Comparison of ENCODE assay signal across 1 cellular context in the genomic region with DNA sequence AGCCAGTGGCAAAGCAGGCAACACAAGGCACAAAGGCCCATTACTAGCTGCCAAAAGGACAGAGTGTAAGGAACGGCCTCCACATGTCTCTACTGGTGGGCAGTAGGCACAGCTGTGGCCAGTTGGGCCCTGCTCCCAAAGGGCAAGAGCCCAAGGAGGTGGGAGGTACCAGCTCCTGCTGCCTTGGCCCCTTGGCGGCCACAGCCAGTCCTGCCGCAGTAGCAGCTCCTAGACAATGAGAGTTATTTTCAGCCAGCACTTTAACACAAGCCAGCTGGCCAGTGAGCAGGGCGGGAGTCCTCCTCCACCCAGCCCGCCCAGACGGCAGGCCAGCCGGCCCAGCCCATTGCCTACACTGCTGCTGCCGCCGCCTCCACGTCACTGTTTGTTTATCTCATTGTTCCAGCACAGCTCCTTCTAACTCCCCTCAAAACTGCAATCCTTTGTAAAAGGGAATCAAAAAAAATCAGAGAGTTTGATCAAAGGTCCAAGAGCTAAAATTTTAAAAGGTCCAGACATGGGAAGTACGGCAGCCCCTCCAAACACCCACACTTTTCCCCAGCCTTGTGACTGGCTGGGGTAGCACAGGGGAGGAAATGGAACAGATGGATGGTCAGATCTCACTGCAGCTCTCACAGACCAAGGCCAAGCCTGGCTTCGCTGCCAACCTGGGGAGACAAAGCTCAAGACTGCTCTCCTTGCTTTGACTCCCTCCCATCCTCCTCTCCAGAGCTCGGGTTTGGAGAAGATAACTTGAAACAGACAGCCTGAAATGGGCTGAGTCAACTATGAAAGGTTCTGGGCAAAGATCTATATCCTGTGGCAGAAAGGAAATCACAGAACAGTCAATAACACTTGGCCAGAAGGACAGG.
TF ChIP-seq lines count a peak whose summit lies in the region.

No MANE protein-coding gene starts in this region.

TF ChIP-seq in K562, 482 proteins besides CTCF, POLR2A, EP300 and RAD21 (continues in another document):
- TF ChIP-seq, protein P1, sequence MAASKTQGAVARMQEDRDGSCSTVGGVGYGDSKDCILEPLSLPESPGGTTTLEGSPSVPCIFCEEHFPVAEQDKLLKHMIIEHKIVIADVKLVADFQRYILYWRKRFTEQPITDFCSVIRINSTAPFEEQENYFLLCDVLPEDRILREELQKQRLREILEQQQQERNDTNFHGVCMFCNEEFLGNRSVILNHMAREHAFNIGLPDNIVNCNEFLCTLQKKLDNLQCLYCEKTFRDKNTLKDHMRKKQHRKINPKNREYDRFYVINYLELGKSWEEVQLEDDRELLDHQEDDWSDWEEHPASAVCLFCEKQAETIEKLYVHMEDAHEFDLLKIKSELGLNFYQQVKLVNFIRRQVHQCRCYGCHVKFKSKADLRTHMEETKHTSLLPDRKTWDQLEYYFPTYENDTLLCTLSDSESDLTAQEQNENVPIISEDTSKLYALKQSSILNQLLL (CRISPR knock-in tag; IDR thresholded peaks at IDR 0.05; ENCODE audit: borderline replicate concordance): no peak
- no peak for TF ChIP-seq ZNF75A (CRISPR knock-in tag; IDR thresholded peaks at IDR 0.05)
- no peak for TF ChIP-seq CBFB (CRISPR knock-in tag; IDR thresholded peaks at IDR 0.05)
- TF ChIP-seq ZNF143 (CRISPR knock-in tag; IDR thresholded peaks at IDR 0.05): no peak
- TF ChIP-seq YY1 (IDR thresholded peaks at IDR 0.05; ENCODE audit: borderline replicate concordance in 1 of 3, control insufficient read depth in 1 of 3, extremely low read depth in 1 of 3, insufficient read depth in 3 of 3, insufficient read length in 1 of 3, insufficient replicate concordance in 2 of 3, low read depth in 1 of 3, low read length in 2 of 3): peak in 1 of 3 experiments; percentile 6
- TF ChIP-seq, protein P2, sequence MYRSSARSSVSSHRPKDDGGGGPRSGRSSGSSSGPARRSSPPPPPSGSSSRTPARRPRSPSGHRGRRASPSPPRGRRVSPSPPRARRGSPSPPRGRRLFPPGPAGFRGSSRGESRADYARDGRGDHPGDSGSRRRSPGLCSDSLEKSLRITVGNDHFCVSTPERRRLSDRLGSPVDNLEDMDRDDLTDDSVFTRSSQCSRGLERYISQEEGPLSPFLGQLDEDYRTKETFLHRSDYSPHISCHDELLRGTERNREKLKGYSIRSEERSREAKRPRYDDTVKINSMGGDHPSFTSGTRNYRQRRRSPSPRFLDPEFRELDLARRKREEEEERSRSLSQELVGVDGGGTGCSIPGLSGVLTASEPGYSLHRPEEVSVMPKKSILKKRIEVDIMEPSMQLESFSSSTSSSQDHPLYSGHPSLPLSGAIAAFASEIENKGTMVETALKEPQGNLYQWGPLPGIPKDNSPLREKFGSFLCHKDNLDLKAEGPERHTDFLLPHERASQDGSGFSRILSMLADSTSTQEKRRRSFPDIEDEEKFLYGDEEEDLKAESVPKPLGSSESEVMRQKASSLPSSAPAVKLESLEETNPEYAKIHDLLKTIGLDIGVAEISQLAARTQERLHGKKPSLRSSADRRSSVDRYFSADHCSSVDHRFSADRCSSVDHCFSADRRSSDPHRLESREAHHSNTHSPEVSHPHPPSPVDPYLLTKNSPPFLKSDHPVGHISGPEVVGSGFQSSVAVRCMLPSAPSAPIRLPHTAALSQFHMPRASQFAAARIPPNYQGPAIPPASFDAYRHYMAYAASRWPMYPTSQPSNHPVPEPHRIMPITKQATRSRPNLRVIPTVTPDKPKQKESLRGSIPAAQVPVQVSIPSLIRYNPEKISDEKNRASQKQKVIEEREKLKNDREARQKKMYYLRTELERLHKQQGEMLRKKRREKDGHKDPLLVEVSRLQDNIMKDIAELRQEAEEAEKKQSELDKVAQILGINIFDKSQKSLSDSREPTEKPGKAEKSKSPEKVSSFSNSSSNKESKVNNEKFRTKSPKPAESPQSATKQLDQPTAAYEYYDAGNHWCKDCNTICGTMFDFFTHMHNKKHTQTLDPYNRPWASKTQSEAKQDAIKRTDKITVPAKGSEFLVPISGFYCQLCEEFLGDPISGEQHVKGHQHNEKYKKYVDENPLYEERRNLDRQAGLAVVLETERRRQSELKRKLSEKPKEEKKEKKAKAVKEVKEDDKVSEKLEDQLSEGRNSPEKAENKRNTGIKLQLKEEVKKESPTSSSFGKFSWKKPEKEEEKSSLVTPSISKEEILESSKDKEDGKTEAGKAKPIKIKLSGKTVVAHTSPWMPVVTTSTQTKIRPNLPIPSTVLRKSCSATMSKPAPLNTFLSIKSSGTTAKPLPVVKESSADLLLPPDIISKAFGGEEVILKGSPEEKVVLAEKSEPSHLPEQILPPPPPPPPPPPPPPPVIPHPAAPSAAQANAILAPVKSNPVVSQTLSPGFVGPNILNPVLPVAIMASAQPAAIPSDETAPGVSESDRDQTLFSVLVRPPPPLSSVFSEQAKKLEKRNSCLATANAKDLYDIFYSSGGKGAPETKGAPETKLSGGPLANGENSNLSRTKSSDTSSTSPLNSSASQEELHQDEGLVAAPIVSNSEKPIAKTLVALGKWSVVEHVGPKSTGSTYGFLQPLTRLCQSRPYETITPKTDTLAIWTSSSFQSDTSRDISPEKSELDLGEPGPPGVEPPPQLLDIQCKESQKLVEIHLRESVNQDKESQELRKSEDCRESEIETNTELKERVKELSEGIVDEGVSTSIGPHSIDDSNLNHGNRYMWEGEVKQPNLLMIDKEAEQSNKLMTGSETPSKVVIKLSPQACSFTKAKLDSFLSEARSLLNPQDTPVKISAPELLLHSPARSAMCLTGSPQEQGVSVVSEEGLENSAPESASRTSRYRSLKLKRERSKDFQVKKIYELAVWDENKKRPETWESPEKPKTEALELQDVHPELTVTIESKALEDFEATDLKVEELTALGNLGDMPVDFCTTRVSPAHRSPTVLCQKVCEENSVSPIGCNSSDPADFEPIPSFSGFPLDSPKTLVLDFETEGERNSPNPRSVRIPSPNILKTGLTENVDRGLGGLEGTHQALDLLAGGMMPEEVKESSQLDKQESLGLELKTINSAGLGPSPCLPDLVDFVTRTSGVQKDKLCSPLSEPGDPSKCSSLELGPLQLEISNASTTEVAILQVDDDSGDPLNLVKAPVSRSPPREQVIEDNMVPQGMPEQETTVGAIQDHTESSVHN (IDR thresholded peaks at IDR 0.05; ENCODE audit: borderline replicate concordance in 1 of 2, low read depth in 1 of 2): no peak
- no peak for TF ChIP-seq CHD4 (IDR thresholded peaks at IDR 0.05; ENCODE audit: insufficient read depth, insufficient replicate concordance, low read depth, low read length, poor library complexity, severe bottlenecking)
- no peak for TF ChIP-seq CREBBP (IDR thresholded peaks at IDR 0.05; ENCODE audit: low read depth, low read length)
- TF ChIP-seq FOXK2 (conservative IDR thresholded peaks at IDR 0.05 in 1 of 2, IDR thresholded peaks at IDR 0.05 in 1 of 2; ENCODE audit: low read depth in 2 of 2): peak; percentile 77 to 79
- TF ChIP-seq GTF2E2 (tag; IDR thresholded peaks at IDR 0.05): no peak
- no peak for TF ChIP-seq KAT8 (IDR thresholded peaks at IDR 0.05; ENCODE audit: low read depth)
- TF ChIP-seq ZNF140 (CRISPR knock-in tag; IDR thresholded peaks at IDR 0.05): no peak
- TF ChIP-seq, protein P3, sequence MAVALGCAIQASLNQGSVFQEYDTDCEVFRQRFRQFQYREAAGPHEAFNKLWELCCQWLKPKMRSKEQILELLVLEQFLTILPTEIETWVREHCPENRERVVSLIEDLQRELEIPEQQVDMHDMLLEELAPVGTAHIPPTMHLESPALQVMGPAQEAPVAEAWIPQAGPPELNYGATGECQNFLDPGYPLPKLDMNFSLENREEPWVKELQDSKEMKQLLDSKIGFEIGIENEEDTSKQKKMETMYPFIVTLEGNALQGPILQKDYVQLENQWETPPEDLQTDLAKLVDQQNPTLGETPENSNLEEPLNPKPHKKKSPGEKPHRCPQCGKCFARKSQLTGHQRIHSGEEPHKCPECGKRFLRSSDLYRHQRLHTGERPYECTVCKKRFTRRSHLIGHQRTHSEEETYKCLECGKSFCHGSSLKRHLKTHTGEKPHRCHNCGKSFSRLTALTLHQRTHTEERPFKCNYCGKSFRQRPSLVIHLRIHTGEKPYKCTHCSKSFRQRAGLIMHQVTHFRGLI (CRISPR knock-in tag; IDR thresholded peaks at IDR 0.05): no peak
- no peak for TF ChIP-seq U2AF1 (optimal IDR thresholded peaks at IDR 0.05; ENCODE audit: low read depth, low read length)
- TF ChIP-seq ZNF354B (CRISPR knock-in tag; IDR thresholded peaks at IDR 0.05): no peak
- peak; percentile 19; the same call in 1 of the 2 replicates for TF ChIP-seq TEAD4 (IDR thresholded peaks at IDR 0.05; ENCODE audit: low read length)
- no peak for TF ChIP-seq TEAD4 (CRISPR knock-in tag; IDR thresholded peaks at IDR 0.05; ENCODE audit: borderline replicate concordance)
- TF ChIP-seq OTX1 (CRISPR knock-in tag; IDR thresholded peaks at IDR 0.05): no peak
- TF ChIP-seq ZSCAN32 (CRISPR knock-in tag; IDR thresholded peaks at IDR 0.05): no peak
- no peak for TF ChIP-seq POLR2B (IDR thresholded peaks at IDR 0.05; ENCODE audit: low read depth, partially characterized antibody)
- TF ChIP-seq RUNX1 (IDR thresholded peaks at IDR 0.05; ENCODE audit: low read depth): no peak
- peak in 1 of 2 experiments; percentile 43; a peak in 1 of 4 replicates for TF ChIP-seq HDAC1 (IDR thresholded peaks at IDR 0.05)
- TF ChIP-seq RBM22 (IDR thresholded peaks at IDR 0.05; ENCODE audit: low read depth, low read length, poor library complexity, severe bottlenecking): no peak
- peak; percentile 66 to 72; a peak in 3 of 4 replicates for TF ChIP-seq MAZ (CRISPR knock-in tag; conservative IDR thresholded peaks at IDR 0.05 in 1 of 2, IDR thresholded peaks at IDR 0.05 in 1 of 2)
- TF ChIP-seq PPARD (CRISPR knock-in tag; IDR thresholded peaks at IDR 0.05): no peak
- no peak for TF ChIP-seq NONO (IDR thresholded peaks at IDR 0.05; ENCODE audit: low read depth in 2 of 2, low read length in 1 of 2)
- TF ChIP-seq TBP (optimal IDR thresholded peaks at IDR 0.05; ENCODE audit: low read depth, low read length): peak; percentile 58
- no peak for TF ChIP-seq SNIP1 (IDR thresholded peaks at IDR 0.05; ENCODE audit: low read depth)
- no peak for TF ChIP-seq HDAC8 (tag; IDR thresholded peaks at IDR 0.05)
- 0 out of 2 replicates have a peak, but pooled peaks have one; percentile 56 for TF ChIP-seq NR4A1 (CRISPR knock-in tag; IDR thresholded peaks at IDR 0.05)
- no peak for TF ChIP-seq NR4A1 (tag; IDR thresholded peaks at IDR 0.05)
- peak; percentile 74 for TF ChIP-seq CREB1 (IDR thresholded peaks at IDR 0.05)
- peak; percentile 68 for TF ChIP-seq CREB1 (CRISPR knock-in tag; IDR thresholded peaks at IDR 0.05)
- TF ChIP-seq ZNF324 (CRISPR knock-in tag; IDR thresholded peaks at IDR 0.05): no peak
- TF ChIP-seq ZNF408 (CRISPR knock-in tag; IDR thresholded peaks at IDR 0.05; ENCODE audit: low read depth): no peak
- TF ChIP-seq, protein P4, sequence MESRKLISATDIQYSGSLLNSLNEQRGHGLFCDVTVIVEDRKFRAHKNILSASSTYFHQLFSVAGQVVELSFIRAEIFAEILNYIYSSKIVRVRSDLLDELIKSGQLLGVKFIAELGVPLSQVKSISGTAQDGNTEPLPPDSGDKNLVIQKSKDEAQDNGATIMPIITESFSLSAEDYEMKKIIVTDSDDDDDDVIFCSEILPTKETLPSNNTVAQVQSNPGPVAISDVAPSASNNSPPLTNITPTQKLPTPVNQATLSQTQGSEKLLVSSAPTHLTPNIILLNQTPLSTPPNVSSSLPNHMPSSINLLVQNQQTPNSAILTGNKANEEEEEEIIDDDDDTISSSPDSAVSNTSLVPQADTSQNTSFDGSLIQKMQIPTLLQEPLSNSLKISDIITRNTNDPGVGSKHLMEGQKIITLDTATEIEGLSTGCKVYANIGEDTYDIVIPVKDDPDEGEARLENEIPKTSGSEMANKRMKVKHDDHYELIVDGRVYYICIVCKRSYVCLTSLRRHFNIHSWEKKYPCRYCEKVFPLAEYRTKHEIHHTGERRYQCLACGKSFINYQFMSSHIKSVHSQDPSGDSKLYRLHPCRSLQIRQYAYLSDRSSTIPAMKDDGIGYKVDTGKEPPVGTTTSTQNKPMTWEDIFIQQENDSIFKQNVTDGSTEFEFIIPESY (CRISPR knock-in tag; IDR thresholded peaks at IDR 0.05): no peak
- no peak for TF ChIP-seq PTTG1 (tag; IDR thresholded peaks at IDR 0.05; ENCODE audit: low read depth)
- no peak for TF ChIP-seq HNRNPH1 (optimal IDR thresholded peaks at IDR 0.05; ENCODE audit: low read depth, low read length)
- no peak for TF ChIP-seq ILF3 (IDR thresholded peaks at IDR 0.05; ENCODE audit: borderline replicate concordance)
- no peak for TF ChIP-seq SIRT6 (IDR thresholded peaks at IDR 0.05; ENCODE audit: low read depth, low read length)
- TF ChIP-seq YBX1 (IDR thresholded peaks at IDR 0.05): no peak
- TF ChIP-seq, protein P5, sequence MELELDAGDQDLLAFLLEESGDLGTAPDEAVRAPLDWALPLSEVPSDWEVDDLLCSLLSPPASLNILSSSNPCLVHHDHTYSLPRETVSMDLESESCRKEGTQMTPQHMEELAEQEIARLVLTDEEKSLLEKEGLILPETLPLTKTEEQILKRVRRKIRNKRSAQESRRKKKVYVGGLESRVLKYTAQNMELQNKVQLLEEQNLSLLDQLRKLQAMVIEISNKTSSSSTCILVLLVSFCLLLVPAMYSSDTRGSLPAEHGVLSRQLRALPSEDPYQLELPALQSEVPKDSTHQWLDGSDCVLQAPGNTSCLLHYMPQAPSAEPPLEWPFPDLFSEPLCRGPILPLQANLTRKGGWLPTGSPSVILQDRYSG (tag; conservative IDR thresholded peaks at IDR 0.05; ENCODE audit: low read depth): no peak; the same call in 1 of the 2 replicates
- no peak for TF ChIP-seq GTF2A2 (tag; IDR thresholded peaks at IDR 0.05)
- TF ChIP-seq POLR2G (IDR thresholded peaks at IDR 0.05; ENCODE audit: low read depth, low read length): peak; percentile 74
- TF ChIP-seq MEF2A (IDR thresholded peaks at IDR 0.05; ENCODE audit: control insufficient read depth, low read depth, low read length): peak; percentile 64; the same call in 1 of the 2 replicates
- TF ChIP-seq TEAD1 (CRISPR knock-in tag; IDR thresholded peaks at IDR 0.05): no peak
- TF ChIP-seq ETV1 (tag; conservative IDR thresholded peaks at IDR 0.05; ENCODE audit: low read depth): no peak
- TF ChIP-seq, protein P6, sequence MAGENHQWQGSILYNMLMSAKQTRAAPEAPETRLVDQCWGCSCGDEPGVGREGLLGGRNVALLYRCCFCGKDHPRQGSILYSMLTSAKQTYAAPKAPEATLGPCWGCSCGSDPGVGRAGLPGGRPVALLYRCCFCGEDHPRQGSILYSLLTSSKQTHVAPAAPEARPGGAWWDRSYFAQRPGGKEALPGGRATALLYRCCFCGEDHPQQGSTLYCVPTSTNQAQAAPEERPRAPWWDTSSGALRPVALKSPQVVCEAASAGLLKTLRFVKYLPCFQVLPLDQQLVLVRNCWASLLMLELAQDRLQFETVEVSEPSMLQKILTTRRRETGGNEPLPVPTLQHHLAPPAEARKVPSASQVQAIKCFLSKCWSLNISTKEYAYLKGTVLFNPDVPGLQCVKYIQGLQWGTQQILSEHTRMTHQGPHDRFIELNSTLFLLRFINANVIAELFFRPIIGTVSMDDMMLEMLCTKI (IDR thresholded peaks at IDR 0.05; ENCODE audit: partially characterized antibody): no peak
- TF ChIP-seq, protein P7, sequence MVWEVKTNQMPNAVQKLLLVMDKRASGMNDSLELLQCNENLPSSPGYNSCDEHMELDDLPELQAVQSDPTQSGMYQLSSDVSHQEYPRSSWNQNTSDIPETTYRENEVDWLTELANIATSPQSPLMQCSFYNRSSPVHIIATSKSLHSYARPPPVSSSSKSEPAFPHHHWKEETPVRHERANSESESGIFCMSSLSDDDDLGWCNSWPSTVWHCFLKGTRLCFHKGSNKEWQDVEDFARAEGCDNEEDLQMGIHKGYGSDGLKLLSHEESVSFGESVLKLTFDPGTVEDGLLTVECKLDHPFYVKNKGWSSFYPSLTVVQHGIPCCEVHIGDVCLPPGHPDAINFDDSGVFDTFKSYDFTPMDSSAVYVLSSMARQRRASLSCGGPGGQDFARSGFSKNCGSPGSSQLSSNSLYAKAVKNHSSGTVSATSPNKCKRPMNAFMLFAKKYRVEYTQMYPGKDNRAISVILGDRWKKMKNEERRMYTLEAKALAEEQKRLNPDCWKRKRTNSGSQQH (CRISPR knock-in tag; IDR thresholded peaks at IDR 0.05): 0 out of 2 replicates have a peak, but pooled peaks have one; percentile 25
- TF ChIP-seq ZNF311 (CRISPR knock-in tag; IDR thresholded peaks at IDR 0.05): no peak
